In genomic region chr20:32674362-32674789, GRCh38 we compare ENCODE assay signal across 8 cellular contexts. TPM values are rescaled to one million over a fixed set of nuclear protein-coding genes. Genes with fewer than 3 reads are reported as not detected.
A peak's percentile ranks its signal among the peaks of the same experiment; 100 is the strongest.
DNase-seq lines count a peak whose midpoint lies in the region; ATAC-seq, FAIRE-seq and TF ChIP-seq lines count a peak whose summit lies in the region.

No MANE protein-coding gene starts in this region.

- FAIRE-seq in GM12892 (lab: Jason Lieb, UNC) = peak; percentile 42

- H3K36me3 ChIP-seq in A673 (ENCODE audit: insufficient read depth, low read length, poor library complexity, severe bottlenecking) (no peaks in the 10 kb centered on the region), tibial artery (no peaks in the 10 kb centered on the region)
- no peaks in the 10 kb centered on the region for H3K36me3 ChIP-seq in effector memory CD4-positive, alpha-beta T cell (ENCODE audit: control insufficient read depth, insufficient read depth, low read length)

- intact Hi-C loops in A673 (cut with micrococcal nuclease; ENCODE audit: unreplicated experiment) = loop anchor here (5.0 to 10.0 kb wide), 2 partner anchors 103 to 270 kb away; no protein-coding TSS in a partner anchor
- intact Hi-C loops in tibial artery (cut with DNase I; ENCODE audit: low total_unique reads) = loop anchor here (10.0 kb wide), 1 partner anchor 110 kb away; no protein-coding TSS in a partner anchor

- H3K27me3 ChIP-seq in A673 (replicated peaks; ENCODE audit: insufficient read depth, low read depth, low read length, poor library complexity) (no peaks in the 10 kb centered on the region), tibial artery (no peaks in the 10 kb centered on the region)
- no peaks in the 10 kb centered on the region for H3K27me3 ChIP-seq in effector memory CD4-positive, alpha-beta T cell (replicated peaks; ENCODE audit: control insufficient read depth, insufficient read depth, low read length, poor library complexity, severe bottlenecking)

- H3K4me3 ChIP-seq in A673 (ENCODE audit: low read depth, low read length, poor library complexity, severe bottlenecking) (no peak overlapping the region), tibial artery (no peak overlapping the region)
- no peak overlapping the region for H3K4me3 ChIP-seq in effector memory CD4-positive, alpha-beta T cell (ENCODE audit: insufficient read depth, low read depth, low read length, poor library complexity, severe bottlenecking)

- DNase-seq in A673 (ENCODE audit: low spot score) (peak; percentile 27), GM12892 (ENCODE audit: insufficient read length) (peak; percentile 70), NCI-H345 treated with DMSO at 0.1 percent for 48 hours (lab: John Stamatoyannopoulos, UW; ENCODE audit: unreplicated experiment) (peak; percentile 56), osteocyte (ENCODE audit: extremely low spot score, unreplicated experiment) (no peak), tibial artery (no peak)
- DNase-seq in activated CD4-positive, alpha-beta T cell treated with anti-CD3 and anti-CD28 coated beads, Interleukin-2, amount 50 U/mL, for 1 hour = peak; percentile 74
- DNase-seq in effector memory CD4-positive, alpha-beta T cell = peak; percentile 32 to 49 (median 34)

- H3K27ac ChIP-seq in A673 (ENCODE audit: low read depth, low read length, poor library complexity, severe bottlenecking) (no peak overlapping the region), tibial artery (no peak overlapping the region)
- H3K27ac ChIP-seq in effector memory CD4-positive, alpha-beta T cell (ENCODE audit: insufficient read depth, low read length, poor library complexity, severe bottlenecking) = no peak overlapping the region

- POLR2A ChIA-PET in A673 (lab: Charles Lee; ENCODE audit: low non-redundant PET) = no interaction called here

- no peaks in the 10 kb centered on the region for H3K9me3 Mint-ChIP-seq in osteocyte (ENCODE audit: unreplicated experiment)

- no peak for TF ChIP-seq POLR2A in GM12892 (IDR thresholded peaks at IDR 0.05; ENCODE audit: low read depth, low read length)

- BruUV-seq in A673 (replicated peaks; lab: Mats Ljungman, UMichigan) = no TSS peak

- H3K4me1 Mint-ChIP-seq in osteocyte (ENCODE audit: unreplicated experiment) = peaks cover 1% of the 10 kb centered on the region

- H3K36me3 Mint-ChIP-seq in osteocyte (ENCODE audit: unreplicated experiment) = no peaks in the 10 kb centered on the region

- no peak for ATAC-seq in HG03025 (IDR thresholded peaks at IDR 0.05; ENCODE audit: low FRiP score, unreplicated experiment)

- TF ChIP-seq CTCF in A673 (conservative IDR thresholded peaks at IDR 0.05; ENCODE audit: low read depth, low read length) = peak; percentile 69
- peak; percentile 74 for TF ChIP-seq CTCF in osteocyte (IDR thresholded peaks at IDR 0.05)
- TF ChIP-seq CTCF in tibial artery (IDR thresholded peaks at IDR 0.05) = no peak

- no peaks in the 10 kb centered on the region for H3K27me3 Mint-ChIP-seq in osteocyte (ENCODE audit: unreplicated experiment)

- H3K4me1 ChIP-seq in A673 (ENCODE audit: insufficient read depth, low read length, poor library complexity, severe bottlenecking) = no peaks in the 10 kb centered on the region
- no peaks in the 10 kb centered on the region for H3K4me1 ChIP-seq in effector memory CD4-positive, alpha-beta T cell (ENCODE audit: control insufficient read depth, insufficient read depth, low read length, poor library complexity, severe bottlenecking)
- H3K4me1 ChIP-seq in tibial artery = no peaks in the 10 kb centered on the region

- H3K9me3 ChIP-seq in A673 (ENCODE audit: low read depth, low read length, poor library complexity, severe bottlenecking) (no peaks in the 10 kb centered on the region), tibial artery (no peaks in the 10 kb centered on the region)
- no peaks in the 10 kb centered on the region for H3K9me3 ChIP-seq in effector memory CD4-positive, alpha-beta T cell (ENCODE audit: control insufficient read depth, low read length)

- CTCF ChIA-PET in A673 (lab: Charles Lee) = interaction anchor here (0.6 kb wide), 1 partner anchor 104 kb away, joined by 3 read pairs; no protein-coding TSS in a partner anchor

- no peak overlapping the region for H3K27ac Mint-ChIP-seq in osteocyte (ENCODE audit: unreplicated experiment)

- H3K4me3 Mint-ChIP-seq in osteocyte (ENCODE audit: unreplicated experiment) = no peak overlapping the region

RNA-seq across cellular contexts. Expression of gene C20orf203, which starts 0.6 kb away (rescaled TPM):
- total RNA-seq in A673 (2021) (not detected in 2 replicates), osteocyte (not detected in 2 replicates)
- not detected for polyA plus RNA-seq in GM12892 (2012; ENCODE audit: missing spikeins)

Comparison
In these comparisons a context has a peak if more than half of its experiments do, and no peak if none do; other contexts are left out.
1. DNase-seq: peak in A673 (single experiment), GM12892 (single experiment), NCI-H345 treated with DMSO at 0.1 percent for 48 hours (single experiment), activated CD4-positive, alpha-beta T cell treated with anti-CD3 and anti-CD28 coated beads, Interleukin-2, amount 50 U/mL, for 1 hour (single experiment) and effector memory CD4-positive, alpha-beta T cell (3 of 3); none in osteocyte (single experiment) and tibial artery (0 of 2).
2. CTCF ChIP-seq: peak in A673 (single experiment) and osteocyte (single experiment); none in tibial artery (0 of 2).